In the genomic region with DNA sequence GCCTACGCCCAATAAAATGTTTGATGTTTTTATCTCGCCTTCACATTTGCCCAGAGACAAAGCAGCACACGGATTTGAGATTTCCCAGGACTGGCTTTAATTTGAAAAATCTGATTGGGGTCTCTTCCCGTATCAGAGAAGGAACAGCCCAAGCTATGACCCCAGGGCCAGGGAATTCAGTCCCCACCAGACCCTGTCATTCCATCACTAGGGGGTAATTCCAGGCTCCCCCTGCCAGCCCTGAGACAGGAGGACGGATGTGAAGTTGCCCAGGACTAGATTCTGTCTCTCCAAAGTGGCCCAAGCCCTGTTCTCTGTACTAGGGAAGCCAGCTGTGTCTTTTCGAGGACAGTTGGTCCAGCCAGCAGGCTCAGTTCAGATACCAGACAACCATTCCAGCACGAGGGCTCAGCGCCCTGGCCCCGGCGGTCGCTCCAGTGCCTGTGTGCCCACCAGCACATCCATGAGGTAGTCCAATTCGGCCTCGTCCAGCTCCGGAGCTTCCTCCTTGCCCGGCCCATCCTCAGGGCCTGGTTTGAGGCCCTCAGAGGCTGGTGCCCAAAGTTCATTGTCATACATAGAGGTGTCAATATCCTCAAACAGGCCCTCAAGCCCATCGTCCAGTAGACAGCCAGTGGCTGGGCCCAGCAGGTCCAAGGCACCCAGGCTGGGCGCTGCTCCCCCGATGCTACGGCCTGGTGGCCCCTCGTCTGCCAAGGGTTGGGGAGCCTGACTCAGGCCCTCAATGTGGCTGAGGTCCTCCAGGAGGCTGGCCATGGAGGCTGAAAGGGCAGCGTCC, we compare ENCODE assay signal across 1 cellular context.
TF ChIP-seq lines count a peak whose summit lies in the region.

No MANE protein-coding gene starts in this region.

TF ChIP-seq in HepG2, 621 proteins besides CTCF, POLR2A, EP300 and RAD21:
- TF ChIP-seq, protein P1, sequence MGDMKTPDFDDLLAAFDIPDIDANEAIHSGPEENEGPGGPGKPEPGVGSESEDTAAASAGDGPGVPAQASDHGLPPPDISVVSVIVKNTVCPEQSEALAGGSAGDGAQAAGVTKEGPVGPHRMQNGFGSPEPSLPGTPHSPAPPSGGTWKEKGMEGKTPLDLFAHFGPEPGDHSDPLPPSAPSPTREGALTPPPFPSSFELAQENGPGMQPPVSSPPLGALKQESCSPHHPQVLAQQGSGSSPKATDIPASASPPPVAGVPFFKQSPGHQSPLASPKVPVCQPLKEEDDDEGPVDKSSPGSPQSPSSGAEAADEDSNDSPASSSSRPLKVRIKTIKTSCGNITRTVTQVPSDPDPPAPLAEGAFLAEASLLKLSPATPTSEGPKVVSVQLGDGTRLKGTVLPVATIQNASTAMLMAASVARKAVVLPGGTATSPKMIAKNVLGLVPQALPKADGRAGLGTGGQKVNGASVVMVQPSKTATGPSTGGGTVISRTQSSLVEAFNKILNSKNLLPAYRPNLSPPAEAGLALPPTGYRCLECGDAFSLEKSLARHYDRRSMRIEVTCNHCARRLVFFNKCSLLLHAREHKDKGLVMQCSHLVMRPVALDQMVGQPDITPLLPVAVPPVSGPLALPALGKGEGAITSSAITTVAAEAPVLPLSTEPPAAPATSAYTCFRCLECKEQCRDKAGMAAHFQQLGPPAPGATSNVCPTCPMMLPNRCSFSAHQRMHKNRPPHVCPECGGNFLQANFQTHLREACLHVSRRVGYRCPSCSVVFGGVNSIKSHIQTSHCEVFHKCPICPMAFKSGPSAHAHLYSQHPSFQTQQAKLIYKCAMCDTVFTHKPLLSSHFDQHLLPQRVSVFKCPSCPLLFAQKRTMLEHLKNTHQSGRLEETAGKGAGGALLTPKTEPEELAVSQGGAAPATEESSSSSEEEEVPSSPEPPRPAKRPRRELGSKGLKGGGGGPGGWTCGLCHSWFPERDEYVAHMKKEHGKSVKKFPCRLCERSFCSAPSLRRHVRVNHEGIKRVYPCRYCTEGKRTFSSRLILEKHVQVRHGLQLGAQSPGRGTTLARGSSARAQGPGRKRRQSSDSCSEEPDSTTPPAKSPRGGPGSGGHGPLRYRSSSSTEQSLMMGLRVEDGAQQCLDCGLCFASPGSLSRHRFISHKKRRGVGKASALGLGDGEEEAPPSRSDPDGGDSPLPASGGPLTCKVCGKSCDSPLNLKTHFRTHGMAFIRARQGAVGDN (CRISPR knock-in tag; IDR thresholded peaks at IDR 0.05): peak; percentile 33; the same call in 1 of the 2 replicates
- no peak for TF ChIP-seq HMGA1 (CRISPR knock-in tag; conservative IDR thresholded peaks at IDR 0.05)
TF ChIP-seq in HepG2: peak in this region for 1.
